In genomic region chr6:139533573-139534471, GRCh38 we compare ENCODE assay signal across 8 cellular contexts.
DNase-seq lines count a peak whose midpoint lies in the region; ATAC-seq and TF ChIP-seq lines count a peak whose summit lies in the region.

No MANE protein-coding gene starts in this region.

- no peak for TF ChIP-seq CTCF in Caco-2 (IDR thresholded peaks at IDR 0.05; ENCODE audit: insufficient read depth in 1 of 2, low read depth in 1 of 2, low read length in 1 of 2, severe bottlenecking in 1 of 2, unreplicated experiment in 1 of 2)
- TF ChIP-seq CTCF in cardiac fibroblast (IDR thresholded peaks at IDR 0.05; ENCODE audit: low read depth, low read length), result no peak

- no peaks in the 10 kb centered on the region for H3K9me3 Mint-ChIP-seq in Caco-2 (ENCODE audit: unreplicated experiment)
- peaks cover 0 to 2% (median 0%) of the 10 kb centered on the region in 9 donors for H3K9me3 Mint-ChIP-seq in naive thymus-derived CD8-positive, alpha-beta T cell

- H3K4me3 Mint-ChIP-seq in Caco-2 (ENCODE audit: unreplicated experiment), result peak overlapping the region; percentile 67
- H3K4me3 Mint-ChIP-seq in naive thymus-derived CD8-positive, alpha-beta T cell, result peak overlapping the region in 1 of 10 donors; percentile 41

- no TSS peak for BruUV-seq in Caco-2 (replicated peaks; lab: Mats Ljungman, UMichigan)

- H3K27me3 ChIP-seq in Caco-2 (replicated peaks; ENCODE audit: control insufficient read depth, insufficient read depth, low read length), result no peaks in the 10 kb centered on the region

- POLR2A ChIA-PET in Caco-2 (lab: Charles Lee), result interaction anchor here (0.5 to 1.8 kb wide), 2 partner anchors 44 to 159 kb away, joined by 4 to 10 read pairs; partner anchors contain the start of gene CITED2
- POLR2A ChIA-PET in naive thymus-derived CD8-positive, alpha-beta T cell (lab: Charles Lee), result interaction anchor here (1.0 kb wide), 1 partner anchor 159 kb away, joined by 3 read pairs; no protein-coding TSS in a partner anchor

- H3K27me3 Mint-ChIP-seq in Caco-2 (ENCODE audit: insufficient read depth, unreplicated experiment), result no peaks in the 10 kb centered on the region
- H3K27me3 Mint-ChIP-seq in naive thymus-derived CD8-positive, alpha-beta T cell, result no peaks in the 10 kb centered on the region

- peaks cover 11% of the 10 kb centered on the region for H3K36me3 Mint-ChIP-seq in Caco-2 (ENCODE audit: insufficient read depth, unreplicated experiment)
- H3K36me3 Mint-ChIP-seq in naive thymus-derived CD8-positive, alpha-beta T cell, result peaks cover 0 to 3% (median 1%) of the 10 kb centered on the region in 3 donors

- no peak for ATAC-seq in GM21381 (IDR thresholded peaks at IDR 0.05; ENCODE audit: unreplicated experiment)
- no peak for ATAC-seq in naive thymus-derived CD8-positive, alpha-beta T cell

- H3K9me3 ChIP-seq in Caco-2, result no peaks in the 10 kb centered on the region

- CTCF ChIA-PET in Caco-2 (lab: Charles Lee), result no interaction called here

- H3K4me3 ChIP-seq in Caco-2 (ENCODE audit: low read depth, low read length) (peak overlapping the region; percentile 3; the same call in 1 of the 2 replicates), cardiac fibroblast (replicated peaks in 1 of 2; ENCODE audit: low read depth in 2 of 2, low read length in 2 of 2) (no peak overlapping the region)

- no peaks in the 10 kb centered on the region for H3K36me3 ChIP-seq in Caco-2 (ENCODE audit: control insufficient read depth, insufficient read depth, low read length)

- peaks cover 54% of the 10 kb centered on the region for H3K4me1 ChIP-seq in Caco-2

- peaks cover 36% of the 10 kb centered on the region for H3K4me1 Mint-ChIP-seq in Caco-2 (ENCODE audit: low read depth, unreplicated experiment)
- H3K4me1 Mint-ChIP-seq in naive thymus-derived CD8-positive, alpha-beta T cell, result peaks cover 4 to 32% (median 18%) of the 10 kb centered on the region in 4 donors

- peak overlapping the region; percentile 90 for H3K27ac Mint-ChIP-seq in Caco-2 (ENCODE audit: unreplicated experiment)
- H3K27ac Mint-ChIP-seq in naive thymus-derived CD8-positive, alpha-beta T cell, result peak overlapping the region in 4 of 10 donors; percentile 20 to 81 (median 44)

- intact Hi-C loops in Caco-2 (cut with micrococcal nuclease; ENCODE audit: unreplicated experiment), result loop anchor here (2.0 kb wide), 1 partner anchor 53 kb away; no protein-coding TSS in a partner anchor

- DNase-seq in Caco-2, result peak; percentile 28 to 50
- peak; percentile 72 for DNase-seq in LoVo (ENCODE audit: low spot score)
- DNase-seq in cardiac fibroblast (ENCODE audit: low read depth in 2 of 2), result peak; percentile 91 to 94
- DNase-seq in mucosa of gallbladder (ENCODE audit: low spot score), result peak; percentile 31
- DNase-seq in activated T-cell treated with anti-CD3 and anti-CD28 coated beads for 4 hours, result no peak
- DNase-seq in stimulated activated CD4-positive, alpha-beta T cell treated with anti-CD3 and anti-CD28 coated beads, Interleukin-1b, Interleukin-23, amount 100 ng/mL, for 48 hours, result no peak
- DNase-seq in naive thymus-derived CD8-positive, alpha-beta T cell, result no peak

Comparison
In these comparisons a context has a peak if more than half of its experiments do, and no peak if none do; other contexts are left out.
1. DNase-seq: peak in Caco-2 (2 of 2), LoVo (single experiment), cardiac fibroblast (2 of 2) and mucosa of gallbladder (single experiment); none in activated T-cell treated with anti-CD3 and anti-CD28 coated beads for 4 hours (single experiment), stimulated activated CD4-positive, alpha-beta T cell treated with anti-CD3 and anti-CD28 coated beads, Interleukin-1b, Interleukin-23, amount 100 ng/mL, for 48 hours (single experiment) and naive thymus-derived CD8-positive, alpha-beta T cell (0 of 10).